Comparison of ENCODE assay signal across 23 cellular contexts in the genomic region with DNA sequence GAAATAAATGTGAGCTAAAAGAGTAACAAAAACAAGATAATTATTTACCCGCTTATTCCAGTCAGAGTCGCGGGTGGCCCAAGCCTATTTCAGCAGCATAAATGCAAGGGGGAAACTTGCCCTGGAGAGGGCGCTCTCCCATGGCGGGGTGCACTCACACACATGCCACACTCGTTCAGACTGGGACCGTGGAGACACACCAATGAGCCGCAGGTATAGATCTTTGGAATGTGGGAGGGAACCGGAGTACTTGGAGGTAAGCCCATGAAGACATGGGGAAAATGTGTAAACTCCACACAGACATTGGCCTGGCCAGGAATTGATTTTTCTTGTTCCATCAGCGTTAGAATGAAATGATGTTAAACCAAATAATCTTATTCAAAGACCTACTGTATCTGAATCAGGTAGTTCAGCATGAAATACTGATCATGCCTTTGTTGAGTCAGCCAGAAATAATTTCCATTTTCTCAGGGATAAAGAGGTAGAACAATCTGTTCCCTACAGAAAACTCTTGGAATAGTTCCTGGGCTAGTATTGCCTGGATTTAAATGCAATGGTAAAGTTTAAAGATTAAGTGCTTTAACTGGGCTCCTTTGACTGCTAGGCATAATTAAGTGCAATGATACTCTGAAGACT.
A peak's percentile ranks its signal among the peaks of the same experiment; 100 is the strongest.
DNase-seq lines count a peak whose midpoint lies in the region; ATAC-seq and TF ChIP-seq lines count a peak whose summit lies in the region.
"Had no signal": no experiment of that assay in that cellular context is flagged by ENCODE, and none has a peak within 500 bp of the region (broad histone marks: within the 10 kb centered on the region; RNA-seq: fewer than 3 reads in every experiment).

No MANE protein-coding gene starts in this region.

- no peaks in the 10 kb centered on the region for H3K9me3 ChIP-seq in Panc1 (ENCODE audit: control insufficient read depth, insufficient read depth, low read depth, low read length)
- no peaks in the 10 kb centered on the region for H3K9me3 ChIP-seq in esophagus muscularis mucosa
- no peaks in the 10 kb centered on the region for H3K9me3 ChIP-seq in neural progenitor cell (ENCODE audit: low read depth)
- H3K9me3 ChIP-seq: BLaER1, neutrophil, tibial nerve had no signal

- no peak overlapping the region for H3K4me3 Mint-ChIP-seq in neural progenitor cell
- H3K4me3 Mint-ChIP-seq: memory B cell; T-helper 1 cell treated with Interleukin-12 subunit alpha and Interleukin-12 subunit beta and Interleukin-4 antibody, amounts not matched to agents 30 μg/mL and 1 μg/mL, for 36 hours had no signal

- H3K9ac ChIP-seq in neural progenitor cell, result no peak overlapping the region
- H3K9ac ChIP-seq: BLaER1 had no signal

- no peak for TF ChIP-seq EP300 in esophagus muscularis mucosa (IDR thresholded peaks at IDR 0.05)

- no peaks in the 10 kb centered on the region for H3K9me3 Mint-ChIP-seq in neural progenitor cell
- H3K9me3 Mint-ChIP-seq: activated naive CD4-positive, alpha-beta T cell treated with anti-CD3 and anti-CD28 coated beads, Interleukin-2, amount 50 U/mL, for 72 hours; T-helper 1 cell treated with Interleukin-12 subunit alpha and Interleukin-12 subunit beta and Interleukin-4 antibody, amounts not matched to agents 30 μg/mL and 1 μg/mL, for 36 hours had no signal

- peaks cover 7% of the 10 kb centered on the region for H3K27me3 Mint-ChIP-seq in neural progenitor cell (ENCODE audit: insufficient read depth, low read depth)

- no peak overlapping the region for H2AFZ ChIP-seq in neural progenitor cell (replicated peaks)

- ATAC-seq in Panc1 (no peak), HG02970 (IDR thresholded peaks at IDR 0.05; ENCODE audit: low FRiP score, unreplicated experiment) (no peak)
- ATAC-seq: activated naive CD4-positive, alpha-beta T cell treated with anti-CD3 and anti-CD28 coated beads, Interleukin-2, amount 50 U/mL, for 72 hours; HepG2; Right ventricle myocardium inferior had no signal

- H3K4me3 ChIP-seq in H7 (ENCODE audit: insufficient read depth, low read depth, low read length), result no peak overlapping the region
- H3K4me3 ChIP-seq in Panc1 (ENCODE audit: low read depth in 2 of 2, low read length in 2 of 2), result no peak overlapping the region
- H3K4me3 ChIP-seq in esophagus muscularis mucosa, result no peak overlapping the region
- no peak overlapping the region for H3K4me3 ChIP-seq in neural progenitor cell
- H3K4me3 ChIP-seq: BLaER1, tibial nerve had no signal

- H3K27ac Mint-ChIP-seq in neural progenitor cell, result no peak overlapping the region
- H3K27ac Mint-ChIP-seq: memory B cell; T-helper 1 cell treated with Interleukin-12 subunit alpha and Interleukin-12 subunit beta and Interleukin-4 antibody, amounts not matched to agents 30 μg/mL and 1 μg/mL, for 36 hours had no signal

- peak overlapping the region; percentile 15 for H3K4me2 ChIP-seq in neural progenitor cell
- H3K4me2 ChIP-seq: BLaER1 had no signal

- H3K27me3 ChIP-seq in H7 (ENCODE audit: control insufficient read depth, insufficient read depth, low read length), result no peaks in the 10 kb centered on the region; the same call in 1 of the 2 replicates
- H3K27me3 ChIP-seq in Panc1 (ENCODE audit: control insufficient read depth, insufficient read depth, low read length), result peaks cover 6% of the 10 kb centered on the region
- H3K27me3 ChIP-seq in esophagus muscularis mucosa, result no peaks in the 10 kb centered on the region
- no peaks in the 10 kb centered on the region for H3K27me3 ChIP-seq in neural progenitor cell
- H3K27me3 ChIP-seq: BLaER1, tibial nerve had no signal

- intact Hi-C loops in Panc1 (cut with micrococcal nuclease; ENCODE audit: unreplicated experiment), result no loop called here
- intact Hi-C loops in esophagus muscularis mucosa (cut with DNase I), result no loop called here

- H3K4me1 Mint-ChIP-seq in neural progenitor cell, result no peaks in the 10 kb centered on the region
- H3K4me1 Mint-ChIP-seq: memory B cell had no signal

- no TSS peak for BruUV-seq in Panc1 (replicated peaks; lab: Mats Ljungman, UMichigan)

- peak; percentile 75 for DNase-seq in H7
- no peak for DNase-seq in Panc1 (ENCODE audit: low read depth, low spot score)
- DNase-seq in esophagus muscularis mucosa (ENCODE audit: extremely low spot score), result peak; percentile 50
- peak; percentile 64 for DNase-seq in neural progenitor cell (ENCODE audit: low spot score)
- no peak for DNase-seq in NCI-H2196 (lab: John Stamatoyannopoulos, UW; ENCODE audit: unreplicated experiment)
- DNase-seq in HEK293T (ENCODE audit: extremely low spot score), result no peak
- DNase-seq in NCI-H2107 treated with DMSO at 0.1 percent for 48 hours (lab: John Stamatoyannopoulos, UW; ENCODE audit: unreplicated experiment), result no peak
- DNase-seq: activated CD4-positive, CD25-positive, alpha-beta regulatory T cell treated with anti-CD3 and anti-CD28 coated beads, Interleukin-2, amount 50 U/mL, for 72 hours; DMS79; effector CD8-positive, alpha-beta T cell; GOT3; MV-4-11; NCI-H2081; stimulated activated CD4-positive, alpha-beta T cell treated with anti-CD3 and anti-CD28 coated beads, Interleukin-4, amount 100 ng/mL, for 24 hours had no signal

- no peaks in the 10 kb centered on the region for H3K36me3 Mint-ChIP-seq in neural progenitor cell
- H3K36me3 Mint-ChIP-seq: activated naive CD4-positive, alpha-beta T cell treated with anti-CD3 and anti-CD28 coated beads, Interleukin-2, amount 50 U/mL, for 72 hours; memory B cell had no signal

- CTCF ChIA-PET in Panc1 (lab: Charles Lee), result no interaction called here
- CTCF ChIA-PET in HEK293T (lab: Yijun Ruan, JAX), result no interaction called here

- TF ChIP-seq POLR2A in esophagus muscularis mucosa (IDR thresholded peaks at IDR 0.05; ENCODE audit: low read depth), result no peak

- in situ Hi-C loops in Panc1 (cut with HindIII; ENCODE audit: low pct_unique_long_range_greater_than_20kb, low sequenced_read_pairs), result no loop called here

- no peaks in the 10 kb centered on the region for H3F3A ChIP-seq in neural progenitor cell (ENCODE audit: low read depth)

- no peaks in the 10 kb centered on the region for H3K4me1 ChIP-seq in Panc1 (ENCODE audit: control insufficient read depth, insufficient read depth, low read length)
- H3K4me1 ChIP-seq in esophagus muscularis mucosa, result no peaks in the 10 kb centered on the region
- no peaks in the 10 kb centered on the region for H3K4me1 ChIP-seq in neural progenitor cell
- H3K4me1 ChIP-seq: BLaER1, tibial nerve had no signal

- POLR2A ChIA-PET in Panc1 (lab: Charles Lee), result no interaction called here
- POLR2A ChIA-PET in HEK293T (lab: Yijun Ruan, JAX), result no interaction called here

- H4K20me1 ChIP-seq in neural progenitor cell (ENCODE audit: low read depth), result no peaks in the 10 kb centered on the region
- H4K20me1 ChIP-seq: BLaER1 had no signal

- H3K36me3 ChIP-seq in H7 (replicated peaks; ENCODE audit: control insufficient read depth, insufficient read depth, low read length) (no peaks in the 10 kb centered on the region), Panc1 (ENCODE audit: control insufficient read depth, insufficient read depth, low read length) (no peaks in the 10 kb centered on the region), esophagus muscularis mucosa (no peaks in the 10 kb centered on the region), neural progenitor cell (no peaks in the 10 kb centered on the region)
- H3K36me3 ChIP-seq: BLaER1, neutrophil, tibial nerve had no signal

- H3K79me2 ChIP-seq in neural progenitor cell (ENCODE audit: low read depth), result no peaks in the 10 kb centered on the region

- TF ChIP-seq CTCF in Panc1 (IDR thresholded peaks at IDR 0.05) (peak; percentile 27), esophagus muscularis mucosa (IDR thresholded peaks at IDR 0.05) (no peak), neural progenitor cell (IDR thresholded peaks at IDR 0.05) (peak; percentile 67)

- H3K27ac ChIP-seq in Panc1 (ENCODE audit: low read length) (no peak overlapping the region), esophagus muscularis mucosa (replicated peaks in 1 of 4) (no peak overlapping the region), neural progenitor cell (no peak overlapping the region)
- H3K27ac ChIP-seq: BLaER1, neutrophil, tibial nerve had no signal

- WGBS in esophagus muscularis mucosa, result 39% methylated on average over 10 of the region's 10 CpGs

TF ChIP-seq in HEK293T, 16 proteins besides CTCF, POLR2A, EP300 and RAD21:
- TF ChIP-seq LEF1 (IDR thresholded peaks at IDR 0.05; ENCODE audit: borderline replicate concordance), result no peak

Comparison
In these comparisons a context has a peak if more than half of its experiments do, and no peak if none do; other contexts are left out.
1. DNase-seq: peak in H7 (single experiment), esophagus muscularis mucosa (single experiment) and neural progenitor cell (single experiment); none in Panc1 (single experiment), NCI-H2196 (single experiment), HEK293T (single experiment) and NCI-H2107 treated with DMSO at 0.1 percent for 48 hours (single experiment).
2. CTCF ChIP-seq: peak in Panc1 (single experiment) and neural progenitor cell (single experiment); none in esophagus muscularis mucosa (0 of 3).